ENCODE assay signal across 8 cellular contexts in the genomic region with DNA sequence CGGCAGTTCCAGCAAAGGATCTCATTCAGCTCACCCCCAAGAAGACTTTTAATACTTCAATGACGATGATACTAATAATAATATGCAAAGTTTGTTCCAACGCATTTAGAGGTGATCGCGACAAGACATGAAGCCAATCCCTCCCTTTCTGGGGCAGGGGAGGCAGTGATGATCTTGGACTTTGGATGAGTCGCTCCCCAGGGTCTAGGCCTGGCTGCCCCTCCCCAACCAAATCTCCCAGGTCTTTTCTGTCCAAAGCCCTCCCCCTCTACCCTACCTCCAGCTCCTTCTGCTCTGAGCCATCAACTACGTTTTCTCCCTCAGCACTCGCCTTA. TPM values are rescaled to one million over a fixed set of nuclear protein-coding genes. Genes with fewer than 3 reads are reported as not detected.
A peak's percentile ranks its signal among the peaks of the same experiment; 100 is the strongest.
DNase-seq lines count a peak whose midpoint lies in the region; ATAC-seq and TF ChIP-seq lines count a peak whose summit lies in the region.

No MANE protein-coding gene starts in this region.

- H3K9ac ChIP-seq in KMS-11 = no peak overlapping the region; the same call in 1 of the 2 replicates

- no peak for ATAC-seq in naive thymus-derived CD4-positive, alpha-beta T cell
- ATAC-seq in GM18505 (IDR thresholded peaks at IDR 0.05; ENCODE audit: unreplicated experiment) = no peak

- POLR2A ChIA-PET in naive thymus-derived CD4-positive, alpha-beta T cell (lab: Charles Lee) = interaction anchor here (0.6 to 3.2 kb wide), 8 partner anchors 11 to 233 kb away, joined by 3 to 28 read pairs (median 6); a partner anchor contains a TSS

- H3K4me3 ChIP-seq in AG09309 (ENCODE audit: control insufficient read depth, low read depth, low read length) (peak overlapping the region; percentile 60), KMS-11 (IDR thresholded peaks at IDR 0.05; ENCODE audit: insufficient read depth, low read depth, low read length) (no peak overlapping the region)
- peak overlapping the region; percentile 60 for H3K4me3 ChIP-seq in naive thymus-derived CD4-positive, alpha-beta T cell (ENCODE audit: low read length)

- 0 out of 2 replicates have a peak, but pooled peaks cover 6% of the 10 kb centered on the region for H3K27me3 ChIP-seq in KMS-11 (ENCODE audit: insufficient read depth, low read depth)
- peaks cover 6 to 12% of the 10 kb centered on the region in 2 donors for H3K27me3 ChIP-seq in naive thymus-derived CD4-positive, alpha-beta T cell (ENCODE audit: control insufficient read depth in 2 of 2, insufficient read depth in 2 of 2, low read length in 2 of 2)

- H4K20me1 ChIP-seq in KMS-11 (ENCODE audit: insufficient read depth) = no peaks in the 10 kb centered on the region

- no peaks in the 10 kb centered on the region for H3K79me2 ChIP-seq in KMS-11 (ENCODE audit: insufficient read depth, low read depth)

- DNase-seq in AG09309 (ENCODE audit: low read depth) = no peak
- no peak for DNase-seq in naive thymus-derived CD4-positive, alpha-beta T cell
- no peak for DNase-seq in 8988T
- no peak for DNase-seq in kidney glomerular epithelial cell (lab: John Stamatoyannopoulos, UW)
- no peak for DNase-seq in NCI-H1092 treated with DMSO at 0.1 percent for 48 hours (lab: John Stamatoyannopoulos, UW)

- H3K4me1 ChIP-seq in KMS-11 (ENCODE audit: low read depth, poor library complexity, severe bottlenecking) = peaks cover 16% of the 10 kb centered on the region
- H3K4me1 ChIP-seq in naive thymus-derived CD4-positive, alpha-beta T cell (ENCODE audit: control insufficient read depth in 2 of 2, insufficient read depth in 2 of 2, low read length in 2 of 2) = peaks cover 15 to 21% of the 10 kb centered on the region in 2 donors

- peaks cover 0 to 2% (median 0%) of the 10 kb centered on the region in 11 donors for H3K9me3 Mint-ChIP-seq in naive thymus-derived CD4-positive, alpha-beta T cell

- H3K4me3 Mint-ChIP-seq in naive thymus-derived CD4-positive, alpha-beta T cell = peak overlapping the region; percentile 87 to 96 (median 92)

- peak overlapping the region; percentile 77; the same call in 1 of the 2 replicates for H3K4me2 ChIP-seq in KMS-11

- H3K36me3 ChIP-seq in KMS-11 (ENCODE audit: insufficient read depth) = no peaks in the 10 kb centered on the region
- H3K36me3 ChIP-seq in naive thymus-derived CD4-positive, alpha-beta T cell (ENCODE audit: control insufficient read depth in 2 of 3, insufficient read depth in 3 of 3, low read length in 3 of 3) = no peaks in the 10 kb centered on the region

- no peaks in the 10 kb centered on the region for H3K9me3 ChIP-seq in naive thymus-derived CD4-positive, alpha-beta T cell (ENCODE audit: control insufficient read depth in 2 of 3, low read length in 3 of 3)

- peaks cover 0 to 14% (median 0%) of the 10 kb centered on the region in 5 donors for H3K36me3 Mint-ChIP-seq in naive thymus-derived CD4-positive, alpha-beta T cell

- H3K27ac ChIP-seq in KMS-11 (no peak overlapping the region), cingulate gyrus (ENCODE audit: low read depth, low read length) (peak overlapping the region; percentile 81)
- no peak overlapping the region for H3K27ac ChIP-seq in naive thymus-derived CD4-positive, alpha-beta T cell (ENCODE audit: low read depth, low read length)

- intact Hi-C loops in naive thymus-derived CD4-positive, alpha-beta T cell (cut with micrococcal nuclease) = loop anchor here (1.0 to 5.0 kb wide), 6 partner anchors 10 to 155 kb away; a partner anchor contains a TSS

- CTCF ChIA-PET in naive thymus-derived CD4-positive, alpha-beta T cell (lab: Charles Lee) = interaction anchor here (0.6 to 0.7 kb wide), 2 partner anchors 10 to 127 kb away, joined by 3 to 4 read pairs; no protein-coding TSS in a partner anchor

- TF ChIP-seq POLR2A in GM18505 (IDR thresholded peaks at IDR 0.05; ENCODE audit: borderline replicate concordance, extremely low read depth, insufficient read depth, insufficient read length) = no peak

- H3K27me3 Mint-ChIP-seq in naive thymus-derived CD4-positive, alpha-beta T cell = peaks cover 36 to 71% (median 53%) of the 10 kb centered on the region in 5 donors

- H3K27ac Mint-ChIP-seq in naive thymus-derived CD4-positive, alpha-beta T cell = peak overlapping the region in 2 of 9 donors; percentile 44 to 51

- H2AFZ ChIP-seq in KMS-11 (ENCODE audit: low read depth) = peak overlapping the region; percentile 64; the same call in 1 of the 2 replicates

- TF ChIP-seq CTCF in AG09309 (IDR thresholded peaks at IDR 0.05; ENCODE audit: control insufficient read depth, insufficient read depth, low read depth, low read length, missing control alignments) (no peak), KMS-11 (conservative IDR thresholded peaks at IDR 0.05; ENCODE audit: low read depth, low read length) (no peak)

- H3K4me1 Mint-ChIP-seq in naive thymus-derived CD4-positive, alpha-beta T cell = peaks cover 38 to 46% (median 42%) of the 10 kb centered on the region in 7 donors

RNA-seq across cellular contexts. Expression of a gene that starts 33.9 kb away (rescaled TPM):
- total RNA-seq in naive thymus-derived CD4-positive, alpha-beta T cell = 1,000 to 10,000 TPM; 1,540 to 2,258 (median 1,836) TPM
- polyA plus RNA-seq in naive thymus-derived CD4-positive, alpha-beta T cell = 1,000 to 10,000 TPM; 2,350 to 3,318 TPM
